8 cellular contexts compared by ENCODE assay signal in the genomic region with DNA sequence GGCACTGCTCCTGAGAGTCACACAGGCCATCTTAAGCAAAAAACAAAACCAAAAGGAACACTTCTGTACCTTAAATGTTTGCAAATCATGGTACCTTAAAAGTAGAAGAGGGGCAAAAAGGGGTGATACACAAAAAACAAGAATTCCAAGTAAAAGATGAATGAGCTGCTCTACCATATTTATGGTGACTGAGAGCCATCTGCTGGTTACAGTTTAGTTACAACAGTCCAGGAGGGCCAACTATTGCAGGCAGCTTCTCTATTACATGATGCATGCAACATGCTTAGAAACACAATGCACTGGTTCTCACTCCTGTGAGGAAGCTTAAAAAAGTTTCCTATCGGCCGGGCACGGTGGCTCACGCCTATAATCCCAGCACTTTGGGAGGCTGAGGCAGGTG. TPM values are rescaled to one million over a fixed set of nuclear protein-coding genes. Genes with fewer than 3 reads are reported as not detected.
DNase-seq lines count a peak whose midpoint lies in the region; TF ChIP-seq lines count a peak whose summit lies in the region.

No MANE protein-coding gene starts in this region.

- TF ChIP-seq CTCF in AG10803 (conservative IDR thresholded peaks at IDR 0.05; ENCODE audit: low read length), result peak; percentile 78
- peak; percentile 38 for TF ChIP-seq CTCF in GM13976 (IDR thresholded peaks at IDR 0.05; ENCODE audit: borderline replicate concordance, control extremely low read depth, extremely low read depth, insufficient read depth, missing control alignments)
- TF ChIP-seq CTCF in OCI-LY1 (IDR thresholded peaks at IDR 0.05; ENCODE audit: low read length), result peak; percentile 64
- peak; percentile 79 for TF ChIP-seq CTCF in endodermal cell (conservative IDR thresholded peaks at IDR 0.05)

- no peak overlapping the region for H3K4me3 Mint-ChIP-seq in endodermal cell

- no peak overlapping the region for H3K27ac ChIP-seq in OCI-LY1 (ENCODE audit: low read depth, low read length, poor library complexity, severe bottlenecking)
- H3K27ac ChIP-seq in endodermal cell (ENCODE audit: low read depth, low read length), result no peak overlapping the region

- no peaks in the 10 kb centered on the region for H3K79me2 ChIP-seq in OCI-LY1 (ENCODE audit: insufficient read depth, low read length)

- H3K9me2 ChIP-seq in OCI-LY1 (ENCODE audit: low read depth, low read length), result no peaks in the 10 kb centered on the region

- DNase-seq in AG10803 (ENCODE audit: low read depth) (peak; percentile 69), GM13976 (ENCODE audit: low spot score) (peak; percentile 56), endodermal cell (peak; percentile 68), middle frontal gyrus (ENCODE audit: extremely low spot score, low spot score) (peak; percentile 36), cortex of kidney (lab: John Stamatoyannopoulos, UW) (no peak)
- no peak for DNase-seq in stimulated activated CD4-positive, alpha-beta T cell treated with anti-CD3 and anti-CD28 coated beads, Interleukin-15, amount 100 ng/mL, for 24 hours
- no peak for DNase-seq in activated CD4-positive, CD25-positive, alpha-beta regulatory T cell (lab: John Stamatoyannopoulos, UW)

- H3K36me3 Mint-ChIP-seq in endodermal cell (ENCODE audit: low read depth), result peaks cover 15% of the 10 kb centered on the region

- no peaks in the 10 kb centered on the region for H3K9me3 ChIP-seq in OCI-LY1 (ENCODE audit: low read length)
- H3K9me3 ChIP-seq in endodermal cell (ENCODE audit: control insufficient read depth, low read length), result peaks cover 6% of the 10 kb centered on the region

- H3F3A ChIP-seq in OCI-LY1 (ENCODE audit: insufficient read depth, low read length), result no peaks in the 10 kb centered on the region

- no peak overlapping the region for H3K27ac Mint-ChIP-seq in endodermal cell

- no peaks in the 10 kb centered on the region for H4K20me1 ChIP-seq in OCI-LY1 (ENCODE audit: insufficient read depth, low read length)

- peaks cover 8% of the 10 kb centered on the region for H3K9me3 Mint-ChIP-seq in endodermal cell

- H3K4me1 Mint-ChIP-seq in endodermal cell, result peaks cover 28% of the 10 kb centered on the region

- in situ Hi-C loops in GM13976 (cut with MboI; ENCODE audit: low sequenced_read_pairs, unreplicated experiment), result no loop called here

- H3K27me3 ChIP-seq in OCI-LY1 (ENCODE audit: insufficient read depth, low read length) (no peaks in the 10 kb centered on the region), endodermal cell (ENCODE audit: control insufficient read depth, insufficient read depth, low read length, poor library complexity, severe bottlenecking) (no peaks in the 10 kb centered on the region)

- H3K36me3 ChIP-seq in OCI-LY1 (ENCODE audit: insufficient read depth, low read length) (no peaks in the 10 kb centered on the region), endodermal cell (ENCODE audit: control insufficient read depth, insufficient read depth, low read length) (peaks cover 9% of the 10 kb centered on the region)

- WGBS in endodermal cell (ENCODE audit: insufficient coverage in 1 of 2, insufficient read length in 1 of 2), 2 experiments, result 38% methylated on average over 4 of the region's 4 CpGs; no CpG with 5 or more reads in 1 of the 2 experiments

- H3K4me2 ChIP-seq in OCI-LY1 (ENCODE audit: low read length), result no peak overlapping the region

- H3K4me3 ChIP-seq in AG10803 (ENCODE audit: low read length), result no peak overlapping the region
- H3K4me3 ChIP-seq in OCI-LY1 (ENCODE audit: low read depth, low read length, poor library complexity, severe bottlenecking), result no peak overlapping the region
- H3K4me3 ChIP-seq in endodermal cell (ENCODE audit: low read length), result no peak overlapping the region

- H3K4me1 ChIP-seq in OCI-LY1 (ENCODE audit: insufficient read depth, low read length, severe bottlenecking), result no peaks in the 10 kb centered on the region
- peaks cover 17% of the 10 kb centered on the region for H3K4me1 ChIP-seq in endodermal cell (ENCODE audit: control insufficient read depth, insufficient read depth, low read length)

- no peaks in the 10 kb centered on the region for H3K27me3 Mint-ChIP-seq in endodermal cell (ENCODE audit: insufficient read depth)

- H3K9ac ChIP-seq in OCI-LY1 (ENCODE audit: low read length) (no peak overlapping the region), endodermal cell (ENCODE audit: extremely low read depth, low read length, poor library complexity, severe bottlenecking) (no peak overlapping the region)

- H2AFZ ChIP-seq in OCI-LY1 (ENCODE audit: low read length), result no peak overlapping the region

RNA-seq across cellular contexts. Expression of a gene that starts 53.5 kb away (rescaled TPM):
- total RNA-seq in endodermal cell, result 10 to 100 TPM; 82.5 to 98.2 TPM
- polyA plus RNA-seq in endodermal cell (2013, experiment 1 of 2), result 64.5 TPM
- 64.3 TPM for polyA plus RNA-seq in endodermal cell (2013, experiment 2 of 2)

RNA-seq across cellular contexts. Expression of a gene that starts 54.4 kb away (rescaled TPM):
- under 1 TPM; 0.29 to 0.51 TPM for total RNA-seq in endodermal cell
- polyA plus RNA-seq in endodermal cell (2013, experiment 1 of 2), result 0.32 TPM
- not detected for polyA plus RNA-seq in endodermal cell (2013, experiment 2 of 2)

Comparison
In these comparisons a context has a peak if more than half of its experiments do, and no peak if none do; other contexts are left out.
1. DNase-seq: peak in AG10803 (single experiment), GM13976 (single experiment), endodermal cell (single experiment) and middle frontal gyrus (single experiment); none in stimulated activated CD4-positive, alpha-beta T cell treated with anti-CD3 and anti-CD28 coated beads, Interleukin-15, amount 100 ng/mL, for 24 hours (single experiment), cortex of kidney (single experiment) and activated CD4-positive, CD25-positive, alpha-beta regulatory T cell (0 of 4).
2. Peak in every context shown above with its lines, with median percentiles within 50 percentile points of each other: CTCF ChIP-seq.